19 cellular contexts compared by ENCODE assay signal in genomic region chr6:14966111-14966901, GRCh38.
DNase-seq lines count a peak whose midpoint lies in the region; ATAC-seq, FAIRE-seq and TF ChIP-seq lines count a peak whose summit lies in the region.
"Had no signal": no experiment of that assay in that cellular context is flagged by ENCODE, and none has a peak within 500 bp of the region (broad histone marks: within the 10 kb centered on the region; RNA-seq: fewer than 3 reads in every experiment).

No MANE protein-coding gene starts in this region.

- H3K4ac ChIP-seq in mesendoderm (ENCODE audit: low read depth, low read length) (no peak overlapping the region), neuronal stem cell (ENCODE audit: low read length) (no peak overlapping the region)

- peaks cover 4 to 7% (median 5%) of the 10 kb centered on the region in 7 donors for H3K9me3 Mint-ChIP-seq in CD14-positive monocyte

- TF ChIP-seq CTCF in CD14-positive monocyte (IDR thresholded peaks at IDR 0.05): no peak
- TF ChIP-seq CTCF in bronchial epithelial cell (IDR thresholded peaks at IDR 0.05; ENCODE audit: insufficient read depth, low read length, severe bottlenecking): no peak
- no peak for TF ChIP-seq CTCF in thyroid gland (IDR thresholded peaks at IDR 0.05)

- H3K4me3 ChIP-seq in HUES6 (ENCODE audit: low read depth, low read length): no peak overlapping the region
- H3K4me3 ChIP-seq in bronchial epithelial cell (ENCODE audit: low read depth, low read length): no peak overlapping the region
- H3K4me3 ChIP-seq in mesendoderm (ENCODE audit: low read length): no peak overlapping the region
- no peak overlapping the region for H3K4me3 ChIP-seq in neuronal stem cell (ENCODE audit: low read length in 2 of 2)
- no peak overlapping the region for H3K4me3 ChIP-seq in thyroid gland (replicated peaks in 1 of 3)
- H3K4me3 ChIP-seq: pancreas, skin epidermis had no signal

- H2AK5ac ChIP-seq in mesendoderm (ENCODE audit: low read length) (no peak overlapping the region), neuronal stem cell (ENCODE audit: low read depth, low read length) (no peak overlapping the region)

- H4K8ac ChIP-seq in mesendoderm (ENCODE audit: low read depth, low read length) (no peak overlapping the region), neuronal stem cell (ENCODE audit: low read depth, low read length) (no peak overlapping the region)

- no peak overlapping the region for H4K5ac ChIP-seq in mesendoderm (ENCODE audit: low read length)

- peaks cover 30% of the 10 kb centered on the region for H3K4me1 Mint-ChIP-seq in CD14-positive monocyte

- no peak for FAIRE-seq in bronchial epithelial cell (lab: Jason Lieb, UNC)
- FAIRE-seq: astrocyte, pancreas, urothelium cell line had no signal

- H3K27me3 Mint-ChIP-seq in CD14-positive monocyte (ENCODE audit: low read depth in 3 of 3): no peaks in the 10 kb centered on the region

- H2BK5ac ChIP-seq in mesendoderm (ENCODE audit: low read length) (no peak overlapping the region), neuronal stem cell (ENCODE audit: low read length) (no peak overlapping the region)

- DNase-seq in CD14-positive monocyte (ENCODE audit: low spot score): no peak
- DNase-seq in bronchial epithelial cell (ENCODE audit: low read depth): peak; percentile 32
- DNase-seq in mesendoderm: peak; percentile 94
- DNase-seq in neuronal stem cell (ENCODE audit: low spot score): no peak
- DNase-seq in NCI-H2227 (lab: John Stamatoyannopoulos, UW; ENCODE audit: unreplicated experiment): no peak
- no peak for DNase-seq in thyroid gland
- DNase-seq: activated naive CD4-positive, alpha-beta T cell treated with anti-CD3 and anti-CD28 coated beads for 36 hours; foreskin melanocyte; NCI-H187; NCI-H510A treated with DMSO at 0.1 percent for 48 hours; pancreas; SHP77 treated with DMSO at 0.1 percent for 48 hours; stimulated activated CD4-positive, alpha-beta T cell treated with anti-CD3 and anti-CD28 coated beads, Interleukin-2, amount 100 ng/mL, for 48 hours; T-helper 1 cell had no signal

- H3K18ac ChIP-seq in mesendoderm (ENCODE audit: low read length): no peak overlapping the region
- no peak overlapping the region for H3K18ac ChIP-seq in neuronal stem cell (ENCODE audit: low read length)

- H3K4me2 ChIP-seq in mesendoderm (ENCODE audit: low read length) (no peak overlapping the region), neuronal stem cell (ENCODE audit: insufficient read depth, low read length, poor library complexity, severe bottlenecking) (no peak overlapping the region)

- no peak overlapping the region for H2AFZ ChIP-seq in neuronal stem cell (ENCODE audit: low read length)

- H3K27ac Mint-ChIP-seq in CD14-positive monocyte: peak overlapping the region in 5 of 7 donors; percentile 76 to 93 (median 77)
- H3K27ac Mint-ChIP-seq: activated naive CD4-positive, alpha-beta T cell treated with anti-CD3 and anti-CD28 coated beads for 36 hours had no signal

- no peak overlapping the region for H3K14ac ChIP-seq in neuronal stem cell (ENCODE audit: low read length)

- peaks cover 9% of the 10 kb centered on the region; the same call in 1 of the 2 replicates for H3K9me3 ChIP-seq in HUES6 (ENCODE audit: control insufficient read depth, insufficient read depth, low read depth, low read length)
- H3K9me3 ChIP-seq in neuronal stem cell (replicated peaks in 1 of 2; ENCODE audit: control insufficient read depth in 2 of 2, insufficient read depth in 1 of 2, low read depth in 1 of 2, low read length in 2 of 2): no peaks in the 10 kb centered on the region
- no peaks in the 10 kb centered on the region for H3K9me3 ChIP-seq in thyroid gland
- H3K9me3 ChIP-seq: pancreas had no signal

- WGBS in mesendoderm (ENCODE audit: extremely low coverage, insufficient coverage, low lambda C conversion rate): no CpG with 5 or more reads among the region's 8 CpGs
- WGBS in neuronal stem cell (ENCODE audit: extremely low coverage in 2 of 2, insufficient read length in 2 of 2, insufficient replicate concordance in 1 of 2), 2 donors: 100% methylated on average over 1 of the region's 8 CpGs; no CpG with 5 or more reads in 1 of the 2 donors
- 88 to 92% methylated on average over 8 of the region's 8 CpGs for WGBS in thyroid gland, 2 donors

- H3K27me3 ChIP-seq in HUES6 (ENCODE audit: control insufficient read depth, insufficient read depth, low read length) (no peaks in the 10 kb centered on the region), bronchial epithelial cell (ENCODE audit: control insufficient read depth, insufficient read depth, low read length) (no peaks in the 10 kb centered on the region), mesendoderm (ENCODE audit: insufficient read depth, low read length, poor library complexity) (no peaks in the 10 kb centered on the region), neuronal stem cell (ENCODE audit: control insufficient read depth in 3 of 3, insufficient read depth in 3 of 3, low read depth in 1 of 3, low read length in 3 of 3) (no peaks in the 10 kb centered on the region), thyroid gland (no peaks in the 10 kb centered on the region)
- H3K27me3 ChIP-seq: pancreas had no signal

- no peaks in the 10 kb centered on the region for H3K36me3 ChIP-seq in HUES6 (ENCODE audit: control insufficient read depth, insufficient read depth, low read length)
- no peaks in the 10 kb centered on the region for H3K36me3 ChIP-seq in bronchial epithelial cell (ENCODE audit: control insufficient read depth, insufficient read depth, low read length)
- H3K36me3 ChIP-seq in mesendoderm (ENCODE audit: control insufficient read depth, insufficient read depth, low read length): no peaks in the 10 kb centered on the region
- no peaks in the 10 kb centered on the region for H3K36me3 ChIP-seq in neuronal stem cell (replicated peaks in 1 of 2; ENCODE audit: control insufficient read depth in 2 of 2, insufficient read depth in 2 of 2, low read length in 2 of 2)
- no peaks in the 10 kb centered on the region for H3K36me3 ChIP-seq in thyroid gland
- H3K36me3 ChIP-seq: pancreas had no signal

- H3K56ac ChIP-seq in mesendoderm (ENCODE audit: low read length): no peak overlapping the region

- peaks cover 4 to 9% of the 10 kb centered on the region in 2 donors for H3K36me3 Mint-ChIP-seq in CD14-positive monocyte

- H2BK12ac ChIP-seq in neuronal stem cell (ENCODE audit: low read length): no peak overlapping the region

- H3K23ac ChIP-seq in mesendoderm (ENCODE audit: low read length) (no peak overlapping the region), neuronal stem cell (ENCODE audit: low read depth, low read length, poor library complexity) (no peak overlapping the region)

- no peak overlapping the region for H3K4me3 Mint-ChIP-seq in CD14-positive monocyte
- H3K4me3 Mint-ChIP-seq: activated naive CD4-positive, alpha-beta T cell treated with anti-CD3 and anti-CD28 coated beads for 36 hours had no signal

- no peak for TF ChIP-seq POLR2A in thyroid gland (IDR thresholded peaks at IDR 0.05)

- H3K4me1 ChIP-seq in HUES6 (ENCODE audit: control insufficient read depth, insufficient read depth, low read length) (peaks cover 43% of the 10 kb centered on the region), mesendoderm (ENCODE audit: control insufficient read depth, low read depth, low read length) (peaks cover 3% of the 10 kb centered on the region), neuronal stem cell (ENCODE audit: control insufficient read depth in 2 of 2, insufficient read depth in 1 of 2, low read depth in 1 of 2, low read length in 2 of 2) (peaks cover 2 to 8% of the 10 kb centered on the region in 2 donors), thyroid gland (peaks cover 0 to 8% of the 10 kb centered on the region in 2 donors)
- H3K4me1 ChIP-seq: pancreas had no signal

- no peak overlapping the region for H2BK120ac ChIP-seq in mesendoderm (ENCODE audit: low read depth, low read length)
- H2BK120ac ChIP-seq in neuronal stem cell (ENCODE audit: low read depth, low read length): no peak overlapping the region

- ATAC-seq in HG02973 (IDR thresholded peaks at IDR 0.05; ENCODE audit: unreplicated experiment): no peak

- H3K9ac ChIP-seq in HUES6 (ENCODE audit: low read length): peak overlapping the region; percentile 74
- no peak overlapping the region for H3K9ac ChIP-seq in mesendoderm (ENCODE audit: low read length)
- no peak overlapping the region for H3K9ac ChIP-seq in neuronal stem cell (ENCODE audit: low read depth, low read length, poor library complexity)

- H3K27ac ChIP-seq in HUES6 (ENCODE audit: low read depth, low read length): peak overlapping the region; percentile 38; the same call in 1 of the 2 replicates
- H3K27ac ChIP-seq in mesendoderm (ENCODE audit: low read depth, low read length): peak overlapping the region; percentile 47
- H3K27ac ChIP-seq in neuronal stem cell (replicated peaks; ENCODE audit: low read length): no peak overlapping the region
- no peak overlapping the region for H3K27ac ChIP-seq in thyroid gland
- H3K27ac ChIP-seq: pancreas, skin epidermis had no signal

- H2BK15ac ChIP-seq in mesendoderm (replicated peaks; ENCODE audit: low read depth): no peak overlapping the region
- H2BK15ac ChIP-seq in neuronal stem cell (ENCODE audit: low read length): no peak overlapping the region

- intact Hi-C loops in CD14-positive monocyte (cut with micrococcal nuclease) (loop anchor here in 1 of 2 donors (5.0 kb wide), 1 partner anchor 84 kb away; no protein-coding TSS in a partner anchor), thyroid gland (cut with DNase I) (no loop called here)

- no peaks in the 10 kb centered on the region for H3K79me2 ChIP-seq in mesendoderm (ENCODE audit: control insufficient read depth, insufficient read depth, low read length)

- no peak overlapping the region for H4K91ac ChIP-seq in neuronal stem cell (ENCODE audit: low read depth, low read length, poor library complexity)

- H3K79me1 ChIP-seq in mesendoderm (ENCODE audit: low read length): no peaks in the 10 kb centered on the region
- no peaks in the 10 kb centered on the region for H3K79me1 ChIP-seq in neuronal stem cell (ENCODE audit: low read depth, low read length)

Comparison
In these comparisons a context has a peak if more than half of its experiments do, and no peak if none do; other contexts are left out.
1. DNase-seq: peak in bronchial epithelial cell (single experiment) and mesendoderm (single experiment); none in CD14-positive monocyte (single experiment), neuronal stem cell (single experiment), NCI-H2227 (single experiment) and thyroid gland (0 of 2).
2. H3K27ac ChIP-seq: peak in HUES6 (single experiment) and mesendoderm (single experiment); none in neuronal stem cell (single experiment) and thyroid gland (0 of 3).